21 cellular contexts compared by ENCODE assay signal in the genomic region with DNA sequence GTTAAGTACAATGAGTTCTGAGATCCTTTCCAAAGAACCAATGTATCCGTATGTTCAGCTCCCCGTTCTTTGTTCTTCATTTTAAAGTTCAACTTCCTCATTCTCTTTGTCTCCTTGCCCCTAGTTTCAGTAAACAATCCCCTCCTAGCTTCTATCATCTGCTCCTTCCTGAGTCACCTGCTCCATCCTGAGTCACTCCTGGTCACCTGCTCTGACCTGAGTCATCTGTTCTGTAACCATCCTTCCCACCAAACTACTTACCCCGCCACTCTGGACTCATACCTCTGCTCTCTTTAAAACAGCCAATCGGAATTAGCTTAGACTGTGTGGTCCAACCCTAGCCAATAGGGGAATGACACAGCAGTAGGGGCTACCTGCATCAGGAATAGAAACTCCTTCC. TPM values are rescaled to one million over a fixed set of nuclear protein-coding genes. Genes with fewer than 3 reads are reported as not detected.
"Had no signal": no experiment of that assay in that cellular context is flagged by ENCODE, and none has a peak within 500 bp of the region (broad histone marks: within the 10 kb centered on the region; RNA-seq: fewer than 3 reads in every experiment).

No MANE protein-coding gene starts in this region.

RNA-seq across cellular contexts. Expression of gene MC3R, which starts 27.3 kb away (rescaled TPM):
- total RNA-seq: activated CD4-positive, alpha-beta memory T cell treated with anti-CD3 and anti-CD28 coated beads for 36 hours; activated CD4-positive, alpha-beta T cell treated with anti-CD3 and anti-CD28 coated beads, Interleukin-2, amount 10 ng/mL, durations not matched to agents 24 days and 14 days; activated CD8-positive, alpha-beta memory T cell treated with anti-CD3 and anti-CD28 coated beads for 36 hours; activated naive CD4-positive, alpha-beta T cell treated with anti-CD3 and anti-CD28 coated beads for 36 hours; activated naive CD8-positive, alpha-beta T cell treated with anti-CD3 and anti-CD28 coated beads for 36 hours; activated T-helper 1 cell treated with anti-CD3 and anti-CD28 coated beads, Interleukin-12 subunit alpha, Interleukin-12 subunit beta, Interleukin-2, Interleukin-4 antibody, amounts not matched to agents 30 ng/mL and 10 ng/mL and 1 ng/mL, durations not matched to agents 14 hours and 24 hours and 36 hours; adrenal gland; ascending aorta; cardiac septum; cerebellum; glomerular endothelial cell; heart right ventricle; left ventricle myocardium superior; lung microvascular endothelial cell; osteocyte; posterior vena cava; spleen; temporal lobe; tibial nerve; uterus had no signal
- polyA plus RNA-seq: adrenal gland, esophagus, heart right ventricle, spleen had no signal
